10 cellular contexts compared by ENCODE assay signal in the genomic region with DNA sequence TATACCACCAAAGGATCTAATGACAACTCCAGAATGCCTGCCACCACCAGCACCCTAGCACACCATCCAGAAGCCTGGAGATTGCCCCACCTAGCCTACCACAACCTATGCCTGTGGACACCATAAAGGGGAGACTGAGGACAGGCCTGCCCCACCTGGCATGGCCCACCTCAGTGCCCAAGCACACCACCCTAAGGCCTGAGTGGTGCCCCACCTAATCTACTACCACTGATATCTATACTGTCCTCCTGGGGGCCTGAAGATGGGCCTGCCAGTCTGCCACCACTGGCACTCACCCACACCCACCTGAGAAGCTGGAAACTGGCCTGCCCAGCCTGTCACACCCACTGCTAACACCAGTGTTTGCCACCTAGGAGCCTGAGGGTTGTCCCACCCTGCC. TPM values are rescaled to one million over a fixed set of nuclear protein-coding genes. Genes with fewer than 3 reads are reported as not detected.
"Had no signal": no experiment of that assay in that cellular context is flagged by ENCODE, and none has a peak within 500 bp of the region (broad histone marks: within the 10 kb centered on the region; RNA-seq: fewer than 3 reads in every experiment).

No MANE protein-coding gene starts in this region.

- H3K9ac ChIP-seq: GM23248 had no signal

- H3K4me3 ChIP-seq: GM23248, GM23338, HAP-1 had no signal

- H3K36me3 ChIP-seq: HAP-1 had no signal

- DNase-seq: GM23248, GOT3, H7, H9, HCEC 1CT, HFFc6 had no signal

- H2AFZ ChIP-seq: GM23248 had no signal

- H3K4me2 ChIP-seq: GM23338 had no signal

- H3K4me1 ChIP-seq: HAP-1 had no signal

- H3K9me3 ChIP-seq: HAP-1 had no signal

- H3K27ac ChIP-seq: GM23248 had no signal

RNA-seq across cellular contexts. Expression of a gene that starts 31.8 kb away (rescaled TPM):
- total RNA-seq: GM23248, GM23338, H1, H4, H7, H9, HFFc6 had no signal
- polyA plus RNA-seq: GM23248, GM23338, H1 had no signal

RNA-seq across cellular contexts. Expression of a gene that starts 32.1 kb away (rescaled TPM):
- total RNA-seq: GM23248, GM23338, H1, H4, H7, H9, HFFc6 had no signal
- polyA plus RNA-seq: GM23248, GM23338, H1 had no signal

RNA-seq across cellular contexts. Expression of a gene that starts 43.7 kb away (rescaled TPM):
- total RNA-seq: GM23248, GM23338, H1, H4, H7, H9, HFFc6 had no signal
- polyA plus RNA-seq: GM23248, GM23338, H1 had no signal
